19 cellular contexts compared by ENCODE assay signal in genomic region chr2:182064024-182064880, GRCh38.
DNase-seq lines count a peak whose midpoint lies in the region; ATAC-seq, FAIRE-seq and TF ChIP-seq lines count a peak whose summit lies in the region.
"Had no signal": no experiment of that assay in that cellular context is flagged by ENCODE, and none has a peak within 500 bp of the region (broad histone marks: within the 10 kb centered on the region; RNA-seq: fewer than 3 reads in every experiment).

No MANE protein-coding gene starts in this region.

- no peak overlapping the region for H3K27ac Mint-ChIP-seq in CD4-positive, alpha-beta T cell
- H3K27ac Mint-ChIP-seq: activated CD4-positive, alpha-beta memory T cell treated with anti-CD3 and anti-CD28 coated beads for 36 hours; activated T-helper 1 cell treated with anti-CD3 and anti-CD28 coated beads, Interleukin-12 subunit alpha, Interleukin-12 subunit beta, Interleukin-2, Interleukin-4 antibody, amounts not matched to agents 30 ng/mL and 10 ng/mL and 1 ng/mL, durations not matched to agents 14 hours and 24 hours and 36 hours; IgD-negative memory B cell; stimulated activated naive CD8-positive, alpha-beta T cell treated with anti-CD3 and anti-CD28 coated beads, Interleukin-15, amount 100 ng/mL, for 72 hours had no signal

- TF ChIP-seq CTCF in right lobe of liver (IDR thresholded peaks at IDR 0.05) (no peak), HepG2 (CRISPR knock-in tag; IDR thresholded peaks at IDR 0.05) (no peak), psoas muscle (IDR thresholded peaks at IDR 0.05) (no peak)
- TF ChIP-seq CTCF in CD4-positive, alpha-beta T cell (IDR thresholded peaks at IDR 0.05) = no peak

- H3K4me3 ChIP-seq in right lobe of liver (no peak overlapping the region), HepG2 (replicated peaks in 1 of 3; ENCODE audit: insufficient read depth in 1 of 3, low read depth in 2 of 3, low read length in 3 of 3) (no peak overlapping the region), psoas muscle (no peak overlapping the region)
- H3K4me3 ChIP-seq: SJSA1 had no signal

- BruUV-seq in HepG2 (replicated peaks; lab: Mats Ljungman, UMichigan) = no TSS peak

- in situ Hi-C loops in HepG2 (cut with HindIII; ENCODE audit: extremely low pct_ligation_motif_present, low pct_unique_long_range_greater_than_20kb) = no loop called here

- DNase-seq in right lobe of liver (no peak), HepG2 (ENCODE audit: low spot score) (no peak), foreskin melanocyte (peak; percentile 56), psoas muscle (peak; percentile 22 to 49), SW 1271 (lab: John Stamatoyannopoulos, UW) (no peak)
- no peak for DNase-seq in central memory CD4-positive, alpha-beta T cell
- DNase-seq in CD4-positive, alpha-beta T cell = no peak
- DNase-seq: activated CD4-positive, alpha-beta memory T cell treated with anti-CD3 and anti-CD28 coated beads for 36 hours; CD8-positive, alpha-beta memory T cell; midbrain; NCI-H1048; stimulated activated naive CD8-positive, alpha-beta T cell treated with anti-CD3 and anti-CD28 coated beads, Interleukin-15, amount 100 ng/mL, for 72 hours had no signal

- no peaks in the 10 kb centered on the region for H3K4me1 Mint-ChIP-seq in CD4-positive, alpha-beta T cell (ENCODE audit: low read depth)
- H3K4me1 Mint-ChIP-seq: CD8-positive, alpha-beta memory T cell; IgD-negative memory B cell; stimulated activated naive CD8-positive, alpha-beta T cell treated with anti-CD3 and anti-CD28 coated beads, Interleukin-15, amount 100 ng/mL, for 72 hours had no signal

- H3K9me3 Mint-ChIP-seq in CD4-positive, alpha-beta T cell = no peaks in the 10 kb centered on the region
- H3K9me3 Mint-ChIP-seq: activated CD4-positive, alpha-beta memory T cell treated with anti-CD3 and anti-CD28 coated beads for 36 hours; activated T-helper 1 cell treated with anti-CD3 and anti-CD28 coated beads, Interleukin-12 subunit alpha, Interleukin-12 subunit beta, Interleukin-2, Interleukin-4 antibody, amounts not matched to agents 30 ng/mL and 10 ng/mL and 1 ng/mL, durations not matched to agents 14 hours and 24 hours and 36 hours; CD8-positive, alpha-beta memory T cell; IgD-negative memory B cell; stimulated activated naive CD8-positive, alpha-beta T cell treated with anti-CD3 and anti-CD28 coated beads, Interleukin-15, amount 100 ng/mL, for 72 hours had no signal

- peaks cover 0 to 37% (median 3%) of the 10 kb centered on the region in 4 donors for H3K4me1 ChIP-seq in right lobe of liver
- peaks cover 24% of the 10 kb centered on the region for H3K4me1 ChIP-seq in HepG2 (ENCODE audit: insufficient read depth, low read length)
- H3K4me1 ChIP-seq in psoas muscle = no peaks in the 10 kb centered on the region

- no peak overlapping the region for H3K4me2 ChIP-seq in HepG2 (ENCODE audit: low read depth, low read length)

- no peak overlapping the region for H3K9ac ChIP-seq in HepG2 (ENCODE audit: insufficient read depth, low read depth, low read length)

- no peak overlapping the region for H2AFZ ChIP-seq in HepG2 (ENCODE audit: low read length)

- H3K79me2 ChIP-seq in HepG2 (ENCODE audit: insufficient read depth, low read length) = no peaks in the 10 kb centered on the region

- TF ChIP-seq EP300 in HepG2 (IDR thresholded peaks at IDR 0.05; ENCODE audit: low read depth in 2 of 2, low read length in 2 of 2) (no peak), HepG2 (CRISPR knock-in tag; IDR thresholded peaks at IDR 0.05; ENCODE audit: borderline replicate concordance) (no peak)

- H4K20me1 ChIP-seq in HepG2 (ENCODE audit: insufficient read depth, low read length) = no peaks in the 10 kb centered on the region

- H3K27me3 ChIP-seq in right lobe of liver = no peaks in the 10 kb centered on the region
- no peaks in the 10 kb centered on the region for H3K27me3 ChIP-seq in HepG2 (ENCODE audit: control insufficient read depth in 1 of 2, insufficient read depth in 2 of 2, low read length in 2 of 2)
- no peaks in the 10 kb centered on the region for H3K27me3 ChIP-seq in psoas muscle (ENCODE audit: insufficient read depth in 3 of 3, low read length in 2 of 3)
- no peaks in the 10 kb centered on the region for H3K27me3 ChIP-seq in CD4-positive, alpha-beta T cell (ENCODE audit: control insufficient read depth, insufficient read depth, low read length)
- H3K27me3 ChIP-seq: SJSA1 had no signal

- no peaks in the 10 kb centered on the region for H3K9me3 ChIP-seq in right lobe of liver
- H3K9me3 ChIP-seq in HepG2 (ENCODE audit: low read length) = no peaks in the 10 kb centered on the region
- H3K9me3 ChIP-seq in psoas muscle = no peaks in the 10 kb centered on the region
- no peaks in the 10 kb centered on the region for H3K9me3 ChIP-seq in CD4-positive, alpha-beta T cell (ENCODE audit: control insufficient read depth, low read length)
- H3K9me3 ChIP-seq: SJSA1 had no signal

- ATAC-seq in right lobe of liver (peak in 1 of 4 donors; percentile 25), HepG2 (no peak), psoas muscle (peak in 2 of 4 donors; percentile 44 to 75), HG02571 (IDR thresholded peaks at IDR 0.05; ENCODE audit: unreplicated experiment) (no peak)
- ATAC-seq in CD4-positive, alpha-beta T cell (ENCODE audit: poor library complexity) = no peak
- ATAC-seq: HCT116; stimulated activated naive CD8-positive, alpha-beta T cell treated with anti-CD3 and anti-CD28 coated beads, Interleukin-15, amount 100 ng/mL, for 72 hours had no signal

- H3K27ac ChIP-seq in right lobe of liver (peak overlapping the region in 2 of 3 donors; percentile 53 to 70), HepG2 (ENCODE audit: extremely low read length, insufficient read depth, low read length) (no peak overlapping the region), psoas muscle (peak overlapping the region; percentile 7)
- no peak overlapping the region for H3K27ac ChIP-seq in CD4-positive, alpha-beta T cell (ENCODE audit: low read depth, low read length)
- H3K27ac ChIP-seq: SJSA1 had no signal

- no peak for FAIRE-seq in HepG2 (lab: Jason Lieb, UNC)
- FAIRE-seq: GM12891, TTC549 had no signal

- CTCF ChIA-PET in HepG2 (lab: Yijun Ruan, JAX; ENCODE audit: low intra/inter-chr PET ratio, low total read pairs) = no interaction called here
- CTCF ChIA-PET in CD4-positive, alpha-beta T cell (lab: Charles Lee) = no interaction called here

- intact Hi-C loops in right lobe of liver (cut with DNase I) = no loop called here
- intact Hi-C loops in HepG2 (cut with micrococcal nuclease; ENCODE audit: unreplicated experiment) = no loop called here
- intact Hi-C loops in psoas muscle (cut with DNase I) = no loop called here
- intact Hi-C loops in CD4-positive, alpha-beta T cell (cut with DNase I, micrococcal nuclease) = no loop called here

- no peak for TF ChIP-seq RAD21 in HepG2 (CRISPR knock-in tag; IDR thresholded peaks at IDR 0.05)

- H3K4me3 Mint-ChIP-seq in CD4-positive, alpha-beta T cell = no peak overlapping the region
- H3K4me3 Mint-ChIP-seq: activated CD4-positive, alpha-beta memory T cell treated with anti-CD3 and anti-CD28 coated beads for 36 hours; activated T-helper 1 cell treated with anti-CD3 and anti-CD28 coated beads, Interleukin-12 subunit alpha, Interleukin-12 subunit beta, Interleukin-2, Interleukin-4 antibody, amounts not matched to agents 30 ng/mL and 10 ng/mL and 1 ng/mL, durations not matched to agents 14 hours and 24 hours and 36 hours; CD8-positive, alpha-beta memory T cell; IgD-negative memory B cell; stimulated activated naive CD8-positive, alpha-beta T cell treated with anti-CD3 and anti-CD28 coated beads, Interleukin-15, amount 100 ng/mL, for 72 hours had no signal

- POLR2A ChIA-PET in HepG2 (lab: Yijun Ruan, JAX) = no interaction called here
- POLR2A ChIA-PET in CD4-positive, alpha-beta T cell (lab: Charles Lee) = no interaction called here

- H3K36me3 Mint-ChIP-seq in CD4-positive, alpha-beta T cell (ENCODE audit: low read depth) = no peaks in the 10 kb centered on the region
- H3K36me3 Mint-ChIP-seq: activated CD4-positive, alpha-beta memory T cell treated with anti-CD3 and anti-CD28 coated beads for 36 hours; CD8-positive, alpha-beta memory T cell; IgD-negative memory B cell had no signal

- H3K27me3 Mint-ChIP-seq in CD4-positive, alpha-beta T cell = no peaks in the 10 kb centered on the region
- H3K27me3 Mint-ChIP-seq: stimulated activated naive CD8-positive, alpha-beta T cell treated with anti-CD3 and anti-CD28 coated beads, Interleukin-15, amount 100 ng/mL, for 72 hours had no signal

- TF ChIP-seq POLR2A in right lobe of liver (IDR thresholded peaks at IDR 0.05) = no peak
- TF ChIP-seq POLR2A in HepG2 (IDR thresholded peaks at IDR 0.05; ENCODE audit: insufficient read depth in 1 of 2, low read depth in 2 of 2, low read length in 2 of 2) = no peak

- no peaks in the 10 kb centered on the region for H3K36me3 ChIP-seq in right lobe of liver
- no peaks in the 10 kb centered on the region for H3K36me3 ChIP-seq in HepG2 (replicated peaks in 1 of 2; ENCODE audit: control insufficient read depth in 1 of 2, insufficient read depth in 2 of 2, low read length in 2 of 2)
- no peaks in the 10 kb centered on the region for H3K36me3 ChIP-seq in psoas muscle (ENCODE audit: insufficient read depth in 1 of 2, low read depth in 1 of 2)
- H3K36me3 ChIP-seq: SJSA1 had no signal

- 67% methylated on average over 4 of the region's 4 CpGs for WGBS in right lobe of liver (ENCODE audit: insufficient coverage, low coverage, low lambda C conversion rate, missing lambda C conversion rate)
- 94% methylated on average over 4 of the region's 4 CpGs for WGBS in HepG2 (ENCODE audit: low lambda C conversion rate)
- WGBS in psoas muscle, 3 donors = 46 to 63% (median 48%) methylated on average over 4 of the region's 4 CpGs

TF ChIP-seq in HepG2, 621 proteins besides CTCF, POLR2A, EP300 and RAD21 (continues in another document):
- TF ChIP-seq ESRRA (CRISPR knock-in tag; IDR thresholded peaks at IDR 0.05; ENCODE audit: low read depth) (no peak), RFXANK (CRISPR knock-in tag; IDR thresholded peaks at IDR 0.05) (no peak), ISX (CRISPR knock-in tag; conservative IDR thresholded peaks at IDR 0.05) (no peak), SRSF4 (IDR thresholded peaks at IDR 0.05; ENCODE audit: low read depth, low read length, poor library complexity, severe bottlenecking) (no peak)
- TF ChIP-seq, protein P1, sequence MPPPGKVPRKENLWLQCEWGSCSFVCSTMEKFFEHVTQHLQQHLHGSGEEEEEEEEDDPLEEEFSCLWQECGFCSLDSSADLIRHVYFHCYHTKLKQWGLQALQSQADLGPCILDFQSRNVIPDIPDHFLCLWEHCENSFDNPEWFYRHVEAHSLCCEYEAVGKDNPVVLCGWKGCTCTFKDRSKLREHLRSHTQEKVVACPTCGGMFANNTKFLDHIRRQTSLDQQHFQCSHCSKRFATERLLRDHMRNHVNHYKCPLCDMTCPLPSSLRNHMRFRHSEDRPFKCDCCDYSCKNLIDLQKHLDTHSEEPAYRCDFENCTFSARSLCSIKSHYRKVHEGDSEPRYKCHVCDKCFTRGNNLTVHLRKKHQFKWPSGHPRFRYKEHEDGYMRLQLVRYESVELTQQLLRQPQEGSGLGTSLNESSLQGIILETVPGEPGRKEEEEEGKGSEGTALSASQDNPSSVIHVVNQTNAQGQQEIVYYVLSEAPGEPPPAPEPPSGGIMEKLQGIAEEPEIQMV (CRISPR knock-in tag; IDR thresholded peaks at IDR 0.05; ENCODE audit: low read depth) = no peak

Comparison
In these comparisons a context has a peak if more than half of its experiments do, and no peak if none do; other contexts are left out.
1. H3K27ac ChIP-seq: peak in right lobe of liver (2 of 3) and psoas muscle (single experiment); none in HepG2 (single experiment) and CD4-positive, alpha-beta T cell (single experiment).
2. DNase-seq: peak in foreskin melanocyte (single experiment) and psoas muscle (2 of 2); none in right lobe of liver (0 of 3), HepG2 (single experiment), SW 1271 (0 of 2), central memory CD4-positive, alpha-beta T cell (single experiment) and CD4-positive, alpha-beta T cell (0 of 10).